1 cellular context compared by ENCODE assay signal in the genomic region with DNA sequence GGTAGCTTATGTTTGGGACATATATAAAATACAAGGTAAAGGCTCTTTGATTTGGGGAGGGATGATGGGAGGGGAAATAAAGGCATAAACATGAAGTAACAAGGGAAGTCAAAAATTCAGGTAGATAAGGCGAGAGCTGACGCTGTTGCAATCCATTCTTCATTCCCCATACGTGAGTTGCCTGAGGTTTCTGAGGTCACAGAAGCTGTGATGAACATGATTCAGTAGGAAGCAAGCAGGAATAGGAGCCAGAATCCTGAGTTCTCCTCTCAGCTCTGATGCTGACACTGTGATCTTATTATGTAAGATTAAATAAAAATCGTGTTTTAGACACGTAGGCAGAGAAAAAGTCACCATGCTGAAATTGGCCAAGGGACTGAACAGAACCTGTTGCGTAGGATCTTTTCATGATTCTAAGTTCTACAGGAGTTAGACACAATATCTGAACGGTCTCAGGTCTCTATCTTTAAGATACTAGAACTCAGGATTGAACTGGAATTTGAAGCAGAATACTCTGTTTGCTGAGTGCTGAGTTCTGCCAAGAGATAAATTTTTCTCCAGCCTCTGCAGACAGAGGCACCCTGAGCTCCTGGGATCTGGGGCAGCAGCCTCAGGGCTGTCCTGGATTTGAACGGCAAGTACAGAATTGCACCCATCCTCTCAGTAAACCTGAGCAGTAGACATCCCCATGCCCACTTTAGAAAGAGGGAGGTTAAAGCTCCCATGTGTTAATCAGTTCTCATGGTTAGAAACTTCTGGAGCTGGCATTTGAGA.
TF ChIP-seq lines count a peak whose summit lies in the region.

No MANE protein-coding gene starts in this region.

TF ChIP-seq in endothelial cell of umbilical vein, 7 proteins besides CTCF, POLR2A, EP300 and RAD21:
- no peak for TF ChIP-seq GATA2 (IDR thresholded peaks at IDR 0.05; ENCODE audit: insufficient read depth, insufficient read length, low read depth, low read length)
- TF ChIP-seq POLR2AphosphoS5 (IDR thresholded peaks at IDR 0.05; ENCODE audit: insufficient read depth, low read depth, low read length): no peak
- TF ChIP-seq FOS (IDR thresholded peaks at IDR 0.05; ENCODE audit: borderline replicate concordance, insufficient read depth, low read length): no peak
- TF ChIP-seq, protein P1, sequence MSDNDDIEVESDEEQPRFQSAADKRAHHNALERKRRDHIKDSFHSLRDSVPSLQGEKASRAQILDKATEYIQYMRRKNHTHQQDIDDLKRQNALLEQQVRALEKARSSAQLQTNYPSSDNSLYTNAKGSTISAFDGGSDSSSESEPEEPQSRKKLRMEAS (IDR thresholded peaks at IDR 0.05; ENCODE audit: insufficient read depth, insufficient read length): no peak
- no peak for TF ChIP-seq EZH2 (IDR thresholded peaks at IDR 0.05; ENCODE audit: borderline replicate concordance, low read depth, low read length, severe bottlenecking)
- no peak for TF ChIP-seq MYC (IDR thresholded peaks at IDR 0.05; ENCODE audit: low read depth, low read length)
- TF ChIP-seq JUN (IDR thresholded peaks at IDR 0.05; ENCODE audit: borderline replicate concordance, insufficient read depth, insufficient read length, low read depth): no peak
